ENCODE assay signal across 19 cellular contexts in the genomic region with DNA sequence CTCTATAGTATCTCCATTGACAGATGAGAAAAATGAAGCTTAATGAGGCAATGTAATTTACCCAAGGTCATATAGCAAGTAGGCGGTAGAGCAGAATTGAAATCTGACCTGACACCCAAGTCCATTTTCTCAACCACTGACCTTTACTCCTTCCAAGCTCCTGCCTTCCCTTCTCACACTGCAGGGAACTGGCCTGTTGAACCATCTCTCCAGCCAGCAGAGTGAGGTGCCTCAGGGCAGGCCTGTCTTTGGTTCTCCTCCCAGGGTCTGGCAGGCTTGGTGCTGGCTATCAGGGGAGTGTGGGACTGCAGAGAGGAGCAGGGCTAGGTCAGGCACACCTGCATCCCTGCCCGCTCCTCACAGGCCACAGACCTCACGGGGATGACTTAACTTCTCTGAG.
DNase-seq lines count a peak whose midpoint lies in the region; ATAC-seq and TF ChIP-seq lines count a peak whose summit lies in the region.
"Had no signal": no experiment of that assay in that cellular context is flagged by ENCODE, and none has a peak within 500 bp of the region (broad histone marks: within the 10 kb centered on the region; RNA-seq: fewer than 3 reads in every experiment).

No MANE protein-coding gene starts in this region.

- TF ChIP-seq POLR2A in right lobe of liver (IDR thresholded peaks at IDR 0.05) = no peak

- ATAC-seq in right lobe of liver (peak in 3 of 4 donors; percentile 42 to 69 (median 62)), GM23338 (no peak), GM21528 (IDR thresholded peaks at IDR 0.05; ENCODE audit: low FRiP score, unreplicated experiment) (no peak), HG02885 (IDR thresholded peaks at IDR 0.05; ENCODE audit: poor library complexity, unreplicated experiment) (no peak)
- ATAC-seq: GM12878 had no signal

- H3K4me3 ChIP-seq in hepatocyte (no peak overlapping the region), right lobe of liver (no peak overlapping the region), GM23338 (no peak overlapping the region)
- H3K4me3 ChIP-seq: GM12878, HAP-1 had no signal

- WGBS in hepatocyte (ENCODE audit: low lambda C conversion rate, missing lambda C conversion rate) = 91% methylated on average over 3 of the region's 3 CpGs
- WGBS in right lobe of liver (ENCODE audit: insufficient coverage, low coverage, low lambda C conversion rate, missing lambda C conversion rate) = 14% methylated on average over 1 of the region's 3 CpGs

- no peaks in the 10 kb centered on the region for H3K4me1 Mint-ChIP-seq in activated naive CD4-positive, alpha-beta T cell treated with anti-CD3 and anti-CD28 coated beads, Interleukin-2, amount 50 U/mL, for 24 hours
- peaks cover 13% of the 10 kb centered on the region for H3K4me1 Mint-ChIP-seq in GM23338

- H3K27me3 ChIP-seq in hepatocyte = peaks cover 3% of the 10 kb centered on the region
- no peaks in the 10 kb centered on the region for H3K27me3 ChIP-seq in right lobe of liver
- no peaks in the 10 kb centered on the region for H3K27me3 ChIP-seq in GM23338 (ENCODE audit: insufficient read depth)

- peak overlapping the region; percentile 17 for H3K27ac Mint-ChIP-seq in activated naive CD4-positive, alpha-beta T cell treated with anti-CD3 and anti-CD28 coated beads, Interleukin-2, amount 50 U/mL, for 24 hours
- H3K27ac Mint-ChIP-seq in GM23338 = no peak overlapping the region
- H3K27ac Mint-ChIP-seq: CD4-positive, alpha-beta T cell; HFFc6 had no signal

- no peaks in the 10 kb centered on the region for H3K36me3 Mint-ChIP-seq in activated naive CD4-positive, alpha-beta T cell treated with anti-CD3 and anti-CD28 coated beads, Interleukin-2, amount 50 U/mL, for 24 hours
- H3K36me3 Mint-ChIP-seq in GM23338 (ENCODE audit: low read depth) = no peaks in the 10 kb centered on the region

- no peak overlapping the region for H3K4me2 ChIP-seq in hepatocyte
- H3K4me2 ChIP-seq in GM23338 = no peak overlapping the region

- H3K4me1 ChIP-seq in hepatocyte (ENCODE audit: insufficient read depth) (no peaks in the 10 kb centered on the region), right lobe of liver (peaks cover 0 to 5% (median 0%) of the 10 kb centered on the region in 4 donors), GM23338 (ENCODE audit: insufficient read depth) (no peaks in the 10 kb centered on the region)
- H3K4me1 ChIP-seq: HAP-1 had no signal

- TF ChIP-seq CTCF in hepatocyte (IDR thresholded peaks at IDR 0.05; ENCODE audit: poor library complexity) (no peak), right lobe of liver (IDR thresholded peaks at IDR 0.05) (no peak), GM23338 (conservative IDR thresholded peaks at IDR 0.05; ENCODE audit: low read depth in 2 of 2) (no peak)

- no peak overlapping the region for H3K4me3 Mint-ChIP-seq in activated naive CD4-positive, alpha-beta T cell treated with anti-CD3 and anti-CD28 coated beads, Interleukin-2, amount 50 U/mL, for 24 hours
- no peak overlapping the region for H3K4me3 Mint-ChIP-seq in GM23338
- H3K4me3 Mint-ChIP-seq: CD4-positive, alpha-beta T cell; HFFc6 had no signal

- no peaks in the 10 kb centered on the region for H4K20me1 ChIP-seq in hepatocyte (ENCODE audit: insufficient read depth, poor library complexity, severe bottlenecking)
- no peaks in the 10 kb centered on the region for H4K20me1 ChIP-seq in GM23338 (replicated peaks; ENCODE audit: insufficient read depth)

- peaks cover 4% of the 10 kb centered on the region for H3K27me3 Mint-ChIP-seq in activated naive CD4-positive, alpha-beta T cell treated with anti-CD3 and anti-CD28 coated beads, Interleukin-2, amount 50 U/mL, for 24 hours
- peaks cover 2% of the 10 kb centered on the region for H3K27me3 Mint-ChIP-seq in GM23338 (ENCODE audit: insufficient read depth, low read depth, poor library complexity)

- intact Hi-C loops in right lobe of liver (cut with DNase I) = no loop called here

- H3K9me3 Mint-ChIP-seq in activated naive CD4-positive, alpha-beta T cell treated with anti-CD3 and anti-CD28 coated beads, Interleukin-2, amount 50 U/mL, for 24 hours = no peaks in the 10 kb centered on the region
- H3K9me3 Mint-ChIP-seq in GM23338 = no peaks in the 10 kb centered on the region
- H3K9me3 Mint-ChIP-seq: CD4-positive, alpha-beta T cell had no signal

- H2AFZ ChIP-seq in hepatocyte = no peak overlapping the region
- H2AFZ ChIP-seq in GM23338 = no peak overlapping the region

- H3K9me2 ChIP-seq in hepatocyte (replicated peaks; ENCODE audit: insufficient read depth) (no peaks in the 10 kb centered on the region), GM23338 (ENCODE audit: insufficient read depth) (no peaks in the 10 kb centered on the region)

- H3K36me3 ChIP-seq in hepatocyte (replicated peaks; ENCODE audit: insufficient read depth, low read depth) (no peaks in the 10 kb centered on the region), right lobe of liver (no peaks in the 10 kb centered on the region), GM23338 (ENCODE audit: insufficient read depth) (no peaks in the 10 kb centered on the region)
- H3K36me3 ChIP-seq: HAP-1 had no signal

- no peak for DNase-seq in activated naive CD4-positive, alpha-beta T cell treated with Interleukin-2 at 50 U/mL for 16 hours
- DNase-seq in hepatocyte (ENCODE audit: low spot score) = peak; percentile 12
- no peak for DNase-seq in right lobe of liver
- DNase-seq in GM23338 (ENCODE audit: low spot score) = no peak
- no peak for DNase-seq in central memory CD4-positive, alpha-beta T cell
- DNase-seq: C1 segment of cervical spinal cord; Calu3; CD4-positive, alpha-beta T cell; DMS 273 treated with DMSO at 0.1 percent for 48 hours; GOT3; HFFc6; IMR-90; KBM-7 had no signal

- H3K79me2 ChIP-seq in hepatocyte (no peaks in the 10 kb centered on the region), GM23338 (replicated peaks; ENCODE audit: insufficient read depth) (no peaks in the 10 kb centered on the region)

- no peak overlapping the region for H3K27ac ChIP-seq in hepatocyte
- no peak overlapping the region for H3K27ac ChIP-seq in right lobe of liver
- H3K27ac ChIP-seq in GM23338 (ENCODE audit: low read depth) = no peak overlapping the region
- H3K27ac ChIP-seq: 22Rv1 had no signal

- H3F3A ChIP-seq in GM23338 (replicated peaks; ENCODE audit: low read depth) = no peaks in the 10 kb centered on the region

- H3K9me3 ChIP-seq in hepatocyte (ENCODE audit: low read depth) (no peaks in the 10 kb centered on the region), right lobe of liver (no peaks in the 10 kb centered on the region)
- H3K9me3 ChIP-seq: HAP-1 had no signal

TF ChIP-seq in GM23338, 12 proteins besides CTCF, POLR2A, EP300 and RAD21:
- TF ChIP-seq JUNB (IDR thresholded peaks at IDR 0.05; ENCODE audit: unreplicated experiment) (no peak), EZH2phosphoT487 (IDR thresholded peaks at IDR 0.05; ENCODE audit: unreplicated experiment) (no peak), EZH2 (IDR thresholded peaks at IDR 0.05; ENCODE audit: low read depth, unreplicated experiment) (no peak), NANOG (IDR thresholded peaks at IDR 0.05; ENCODE audit: borderline replicate concordance) (no peak)

Comparison
In these comparisons a context has a peak if more than half of its experiments do, and no peak if none do; other contexts are left out.
1. ATAC-seq: peak in right lobe of liver (3 of 4); none in GM23338 (single experiment), GM21528 (single experiment) and HG02885 (single experiment).